ENCODE assay signal across 8 cellular contexts in genomic region chr9:131402738-131403492, GRCh38. TPM values are rescaled to one million over a fixed set of nuclear protein-coding genes. Genes with fewer than 3 reads are reported as not detected.
A peak's percentile ranks its signal among the peaks of the same experiment; 100 is the strongest.
DNase-seq lines count a peak whose midpoint lies in the region; ATAC-seq and TF ChIP-seq lines count a peak whose summit lies in the region.

No MANE protein-coding gene starts in this region.

- TF ChIP-seq CTCF in ascending aorta (IDR thresholded peaks at IDR 0.05) (no peak), prostate gland (IDR thresholded peaks at IDR 0.05) (peak in 1 of 4 experiments; percentile 3)

- H3K4me1 ChIP-seq in BLaER1 (peaks cover 100% of the 10 kb centered on the region), ascending aorta (peaks cover 47 to 94% of the 10 kb centered on the region in 2 donors), prostate gland (replicated peaks) (peaks cover 40% of the 10 kb centered on the region)

- TF ChIP-seq POLR2A in prostate gland (IDR thresholded peaks at IDR 0.05): no peak

- H3K4me3 ChIP-seq in BLaER1 (no peak overlapping the region), ascending aorta (peak overlapping the region; percentile 35 to 37), prostate gland (no peak overlapping the region)

- no peaks in the 10 kb centered on the region for H3K9me3 ChIP-seq in BLaER1
- H3K9me3 ChIP-seq in ascending aorta: no peaks in the 10 kb centered on the region
- H3K9me3 ChIP-seq in prostate gland: no peaks in the 10 kb centered on the region

- peaks cover 100% of the 10 kb centered on the region for H4K20me1 ChIP-seq in BLaER1

- peak overlapping the region; percentile 51 for H3K4me2 ChIP-seq in BLaER1

- peak; percentile 69 for ATAC-seq in left ventricle myocardium superior
- no peak for ATAC-seq in HG02571 (IDR thresholded peaks at IDR 0.05; ENCODE audit: unreplicated experiment)
- ATAC-seq in HG02759 (IDR thresholded peaks at IDR 0.05; ENCODE audit: unreplicated experiment): no peak

- WGBS in prostate gland: 24% methylated on average over 12 of the region's 12 CpGs

- H3K36me3 ChIP-seq in BLaER1 (peaks cover 73% of the 10 kb centered on the region), ascending aorta (no peaks in the 10 kb centered on the region), prostate gland (no peaks in the 10 kb centered on the region)

- H3K27me3 ChIP-seq in BLaER1: no peaks in the 10 kb centered on the region
- H3K27me3 ChIP-seq in ascending aorta: no peaks in the 10 kb centered on the region
- H3K27me3 ChIP-seq in prostate gland (replicated peaks; ENCODE audit: insufficient read depth): no peaks in the 10 kb centered on the region

- intact Hi-C loops in ascending aorta (cut with DNase I): loop anchor here (1.0 kb wide), 1 partner anchor 9 kb away; the partner anchor contains the start of gene PRRC2B
- intact Hi-C loops in left ventricle myocardium superior (cut with micrococcal nuclease): no loop called here
- intact Hi-C loops in prostate gland (cut with DNase I): no loop called here

- H3K27ac ChIP-seq in BLaER1 (no peak overlapping the region), ascending aorta (peak overlapping the region; percentile 70 to 74), prostate gland (peak overlapping the region; percentile 54 to 64)

- peak; percentile 90 for DNase-seq in M059J (ENCODE audit: low read depth)
- peak; percentile 55 to 96 for DNase-seq in ascending aorta (ENCODE audit: low spot score in 2 of 2)
- DNase-seq in left ventricle myocardium superior: peak; percentile 91
- DNase-seq in prostate gland (ENCODE audit: low spot score): peak; percentile 89
- DNase-seq in GF-D8 (lab: John Stamatoyannopoulos, UW): no peak

- H3K9ac ChIP-seq in BLaER1: 0 out of 2 replicates have a peak overlapping the region, but pooled peaks have one; percentile 4

RNA-seq across cellular contexts. Expression of gene PRRC2B, which starts 9.0 kb away (rescaled TPM):
- 38.2 and 80.5 TPM in 2 replicates for total RNA-seq in M059J (2014; rRNA removed; shearing (Covaris generic))
- total RNA-seq in ascending aorta (199 TPM), left ventricle myocardium superior (144 TPM), prostate gland (100 to 1,000 TPM in 1 of 2 donors, 10 to 100 TPM in 1; 94.7 to 197 TPM)

Comparison
In these comparisons a context has a peak if more than half of its experiments do, and no peak if none do; other contexts are left out.
1. H3K4me3 ChIP-seq: peak in ascending aorta (2 of 2); none in BLaER1 (single experiment) and prostate gland (0 of 2).